5 cellular contexts compared by ENCODE assay signal in the genomic region with DNA sequence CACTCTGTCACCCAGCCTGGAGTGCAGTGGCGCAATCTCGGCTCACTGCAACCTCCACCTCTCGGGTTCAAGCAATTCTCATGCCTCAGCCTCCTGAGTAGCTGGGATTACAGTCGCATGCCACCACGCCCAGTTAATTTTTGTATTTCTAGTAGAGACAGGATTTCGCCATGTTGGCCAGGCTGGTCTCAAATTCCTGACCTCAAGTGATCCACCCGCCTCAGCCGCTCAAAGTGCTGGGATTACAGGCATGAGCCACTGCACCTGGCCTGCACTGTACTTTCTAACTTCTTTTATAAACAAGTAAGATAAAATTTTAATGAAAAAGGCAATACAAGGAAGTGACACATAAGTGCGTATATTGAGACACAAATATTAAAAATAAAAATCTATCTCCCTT.
A peak's percentile ranks its signal among the peaks of the same experiment; 100 is the strongest.
DNase-seq lines count a peak whose midpoint lies in the region; ATAC-seq, FAIRE-seq and TF ChIP-seq lines count a peak whose summit lies in the region.
"Not testable (repeated sequence)": the region's sequence is repeated elsewhere in the genome, so short reads cannot be mapped to it uniquely, and the experiment has no call there.

No MANE protein-coding gene starts in this region.

- H3K9me3 ChIP-seq in GM12878 (replicated peaks; ENCODE audit: control insufficient read depth, insufficient read depth, low read length); trophoblast cell (ENCODE audit: insufficient read depth, low read depth, low read length): not testable (repeated sequence)

- H3K9ac ChIP-seq in GM12878 (ENCODE audit: control insufficient read depth, insufficient read depth, low read length); trophoblast cell (ENCODE audit: low read length): not testable (repeated sequence)

- H3K79me1 ChIP-seq in trophoblast cell (ENCODE audit: low read length) = not testable (repeated sequence)

- not testable (repeated sequence) for H3K27me3 ChIP-seq in GM12878 (replicated peaks in 1 of 2; ENCODE audit: control insufficient read depth in 2 of 2, insufficient read depth in 2 of 2, low read length in 1 of 2); trophoblast cell (ENCODE audit: insufficient read depth, low read length)

- H3K79me2 ChIP-seq in GM12878 (ENCODE audit: control insufficient read depth, insufficient read depth, low read length); trophoblast cell (ENCODE audit: control insufficient read depth, insufficient read depth, low read length, poor library complexity): not testable (repeated sequence)

- not testable (repeated sequence) for TF ChIP-seq RAD21 in GM12878 (IDR thresholded peaks at IDR 0.05; ENCODE audit: insufficient read depth, low read depth, low read length)

- H2BK120ac ChIP-seq in trophoblast cell (ENCODE audit: insufficient read depth, low read length, poor library complexity) = not testable (repeated sequence)

- RAD21 ChIA-PET in GM12878 (lab: Charles Lee; ENCODE audit: unreplicated experiment) = not testable (repeated sequence)

- in situ Hi-C loops in GM12878 (cut with MboI) = not testable (repeated sequence)

- peak overlapping the region; percentile 4; the same call in 1 of the 2 replicates for H3K4me2 ChIP-seq in GM12878 (ENCODE audit: control insufficient read depth, insufficient read depth)
- not testable (repeated sequence) for H3K4me2 ChIP-seq in trophoblast cell (ENCODE audit: low read length)

- H3K14ac ChIP-seq in trophoblast cell (ENCODE audit: low read length) = not testable (repeated sequence)

- not testable (repeated sequence) for ATAC-seq in GM12878

- not testable (repeated sequence) for TF ChIP-seq EP300 in GM12878 (IDR thresholded peaks at IDR 0.05; ENCODE audit: borderline replicate concordance in 1 of 2, control insufficient read depth in 1 of 2, low read depth in 2 of 2, low read length in 2 of 2)

- POLR2A ChIA-PET in GM12878 (lab: Charles Lee) = interaction anchor here (1.8 kb wide), 1 partner anchor 79 kb away, joined by 7 read pairs; no protein-coding TSS in a partner anchor

- H3K27ac ChIP-seq in GM12878 (ENCODE audit: control insufficient read depth, insufficient read depth); trophoblast cell (ENCODE audit: low read depth, low read length): not testable (repeated sequence)

- not testable (repeated sequence) for DNase-seq in GM19239 (ENCODE audit: insufficient read length, low spot score); GM12878 (ENCODE audit: low read depth, low spot score)
- DNase-seq in activated gamma-delta T cell (lab: John Stamatoyannopoulos, UW) (peak; percentile 2), fibroblast of villous mesenchyme (ENCODE audit: low read depth) (peak; percentile 31), trophoblast cell (peak; percentile 55 to 62)

- not testable (repeated sequence) for H2AFZ ChIP-seq in GM12878 (ENCODE audit: control insufficient read depth, low read depth, low read length); trophoblast cell (ENCODE audit: insufficient read depth, low read length, poor library complexity)

- H4K20me1 ChIP-seq in GM12878 (ENCODE audit: control insufficient read depth, insufficient read depth) = not testable (repeated sequence)

- intact Hi-C loops in GM12878 (cut with micrococcal nuclease; ENCODE audit: unreplicated experiment) = not testable (repeated sequence)

- not testable (repeated sequence) for H2AK5ac ChIP-seq in trophoblast cell (ENCODE audit: low read length)

- not testable (repeated sequence) for BruUV-seq in GM12878 (replicated peaks; lab: Mats Ljungman, UMichigan)

- not testable (repeated sequence) for H3K4ac ChIP-seq in trophoblast cell (ENCODE audit: low read depth, low read length)

- 66% methylated on average over 9 of the region's 9 CpGs for WGBS in GM12878 (ENCODE audit: insufficient coverage, insufficient replicate concordance, low lambda C conversion rate, missing lambda C conversion rate)
- WGBS in trophoblast cell (ENCODE audit: extremely low coverage, insufficient coverage, insufficient read length) = no CpG with 5 or more reads among the region's 9 CpGs

- SMC1A ChIA-PET in GM12878 (lab: Charles Lee; ENCODE audit: uncharacterized antibody, unreplicated experiment) = interaction anchor here (1.1 to 1.3 kb wide), 3 partner anchors 12 to 17 kb away, joined by 3 to 4 read pairs (median 4); no protein-coding TSS in a partner anchor

- not testable (repeated sequence) for TF ChIP-seq CTCF in GM12878 (IDR thresholded peaks at IDR 0.05 in 2 of 3, conservative IDR thresholded peaks at IDR 0.05 in 1 of 3; ENCODE audit: control insufficient read depth in 2 of 3, extremely low read depth in 1 of 3, insufficient read depth in 1 of 3, low read depth in 3 of 3, low read length in 3 of 3); fibroblast of villous mesenchyme (IDR thresholded peaks at IDR 0.05; ENCODE audit: insufficient read depth, low read depth, low read length)

- not testable (repeated sequence) for H4K8ac ChIP-seq in trophoblast cell (ENCODE audit: low read depth, low read length)

- H3K23ac ChIP-seq in trophoblast cell (ENCODE audit: low read length) = not testable (repeated sequence)

- not testable (repeated sequence) for H3K18ac ChIP-seq in trophoblast cell (ENCODE audit: low read length)

- not testable (repeated sequence) for H3K36me3 ChIP-seq in GM12878 (ENCODE audit: control insufficient read depth in 2 of 2, insufficient read depth in 2 of 2, low read length in 1 of 2); trophoblast cell (ENCODE audit: control insufficient read depth in 1 of 2, insufficient read depth in 2 of 2, low read length in 2 of 2)

- TF ChIP-seq POLR2A in GM12878 (IDR thresholded peaks at IDR 0.05; ENCODE audit: low read depth, low read length) = not testable (repeated sequence)

- H2BK12ac ChIP-seq in trophoblast cell (ENCODE audit: low read length) = not testable (repeated sequence)

- CTCF ChIA-PET in GM12878 (lab: Yijun Ruan, JAX) = interaction anchor here (2.8 kb wide), 1 partner anchor 137 kb away, joined by 13 read pairs; no protein-coding TSS in a partner anchor

- not testable (repeated sequence) for H3K4me3 ChIP-seq in GM12878; fibroblast of villous mesenchyme (ENCODE audit: low read depth, low read length); trophoblast cell (ENCODE audit: low read depth, low read length)

- not testable (repeated sequence) for H2BK5ac ChIP-seq in trophoblast cell (ENCODE audit: low read depth, low read length, poor library complexity)

- not testable (repeated sequence) for H3K4me1 ChIP-seq in GM12878 (ENCODE audit: control insufficient read depth, insufficient read depth, low read length); trophoblast cell (ENCODE audit: control insufficient read depth in 1 of 2, insufficient read depth in 2 of 2, low read length in 2 of 2)

- peak; percentile 18 for FAIRE-seq in GM19239 (lab: Jason Lieb, UNC)
- FAIRE-seq in GM12878 (lab: Jason Lieb, UNC) = not testable (repeated sequence)

- not testable (repeated sequence) for H4K12ac ChIP-seq in trophoblast cell (ENCODE audit: low read depth, low read length)

- not testable (repeated sequence) for H4K91ac ChIP-seq in trophoblast cell (ENCODE audit: low read depth, low read length)
